Comparison of ENCODE assay signal across 7 cellular contexts in the genomic region with DNA sequence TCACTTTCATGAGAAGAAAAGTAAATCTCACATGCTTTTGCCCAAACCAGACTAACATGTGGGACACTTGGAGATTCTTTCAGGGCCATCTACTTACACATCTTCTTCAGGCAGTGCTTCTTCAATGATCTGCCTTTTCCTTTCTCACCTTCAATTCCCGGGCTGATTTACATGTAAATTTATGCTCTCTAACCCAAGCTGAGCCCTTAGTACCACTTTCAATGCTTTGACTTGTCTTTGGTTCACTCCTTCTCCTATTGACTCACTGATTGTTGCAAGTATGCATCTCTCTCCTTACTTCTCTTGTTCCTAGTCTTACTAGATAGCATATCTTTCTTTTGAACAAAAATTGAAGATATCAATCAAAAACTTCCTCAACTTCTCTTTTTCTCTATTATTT.
"Had no signal": no experiment of that assay in that cellular context is flagged by ENCODE, and none has a peak within 500 bp of the region (broad histone marks: within the 10 kb centered on the region; RNA-seq: fewer than 3 reads in every experiment).

No MANE protein-coding gene starts in this region.

- H3K4me1 Mint-ChIP-seq: IgD-negative memory B cell had no signal

- H3K27ac ChIP-seq: HL-60 had no signal

- H3K4me3 Mint-ChIP-seq: IgD-negative memory B cell had no signal

- H3K36me3 Mint-ChIP-seq: IgD-negative memory B cell had no signal

- H3K27ac Mint-ChIP-seq: IgD-negative memory B cell had no signal

- DNase-seq: IMR-90, KBM-7, KG1 had no signal

- H3K4me3 ChIP-seq: K562 had no signal

- ATAC-seq: HepG2, K562 had no signal

- H3K27me3 Mint-ChIP-seq: IgD-negative memory B cell had no signal
